15 cellular contexts compared by ENCODE assay signal in genomic region chr21:46066843-46067331, GRCh38. TPM values are rescaled to one million over a fixed set of nuclear protein-coding genes. Genes with fewer than 3 reads are reported as not detected.
DNase-seq lines count a peak whose midpoint lies in the region; ATAC-seq, FAIRE-seq and TF ChIP-seq lines count a peak whose summit lies in the region.
"Had no signal": no experiment of that assay in that cellular context is flagged by ENCODE, and none has a peak within 500 bp of the region (broad histone marks: within the 10 kb centered on the region; RNA-seq: fewer than 3 reads in every experiment).

No MANE protein-coding gene starts in this region.

- H3K23me2 ChIP-seq in H9 (ENCODE audit: insufficient read length, low read depth, low read length, poor library complexity, severe bottlenecking), result no peaks in the 10 kb centered on the region
- no peaks in the 10 kb centered on the region for H3K23me2 ChIP-seq in H1 (ENCODE audit: low read depth, low read length)

- no peak overlapping the region for H3K27ac ChIP-seq in H9 (ENCODE audit: insufficient read length, low read depth, low read length)
- H3K27ac ChIP-seq in H1 (ENCODE audit: low read depth, low read length), result no peak overlapping the region
- H3K27ac ChIP-seq in lung (ENCODE audit: low read depth in 1 of 2, low read length in 1 of 2), result peak overlapping the region in 1 of 2 donors; percentile 75
- peak overlapping the region; percentile 5 to 87 (median 77) for H3K27ac ChIP-seq in stomach
- H3K27ac ChIP-seq: neutrophil, VCaP had no signal

- no peak overlapping the region for H2BK120ac ChIP-seq in H9 (ENCODE audit: low read depth, low read length, poor library complexity, severe bottlenecking)
- no peak overlapping the region for H2BK120ac ChIP-seq in H1 (replicated peaks; ENCODE audit: low read depth, low read length)

- H4K91ac ChIP-seq in H9 (ENCODE audit: insufficient read length, low read depth, low read length) (no peak overlapping the region), H1 (replicated peaks; ENCODE audit: insufficient read length, low read length) (peak overlapping the region; percentile 69)

- CTCF ChIA-PET in H1 (lab: Charles Lee; ENCODE audit: partially characterized antibody), result interaction anchor here (1.1 to 1.5 kb wide), 6 partner anchors 16 to 144 kb away, joined by 3 to 6 read pairs (median 4); no protein-coding TSS in a partner anchor

- H4K5ac ChIP-seq in H9 (ENCODE audit: insufficient read length, low read depth, low read length) (no peak overlapping the region), H1 (ENCODE audit: insufficient read length, low read depth, low read length) (no peak overlapping the region)

- no peaks in the 10 kb centered on the region for H3K27me3 ChIP-seq in H9 (ENCODE audit: insufficient read depth, low read length)
- H3K27me3 ChIP-seq in H1 (replicated peaks in 1 of 4; ENCODE audit: control insufficient read depth in 3 of 4, extremely low read depth in 1 of 4, insufficient read depth in 3 of 4, low read length in 3 of 4), result no peaks in the 10 kb centered on the region; a peak in 2 of 7 replicates
- H3K27me3 ChIP-seq in lung (ENCODE audit: control insufficient read depth, insufficient read depth), result no peaks in the 10 kb centered on the region
- peaks cover 0 to 54% (median 4%) of the 10 kb centered on the region in 3 donors for H3K27me3 ChIP-seq in stomach
- no peaks in the 10 kb centered on the region for H3K27me3 ChIP-seq in MG63

- no peak overlapping the region for H3K4me3 Mint-ChIP-seq in H9

- FAIRE-seq in H1 (lab: Jason Lieb, UNC), result no peak

- TF ChIP-seq CTCF in H9 (conservative IDR thresholded peaks at IDR 0.05) (no peak), H1 (IDR thresholded peaks at IDR 0.05; ENCODE audit: control extremely low read depth in 1 of 3, insufficient read depth in 1 of 3, low read depth in 1 of 3, low read length in 3 of 3) (no peak), lung (IDR thresholded peaks at IDR 0.05; ENCODE audit: control extremely low read depth, extremely low read depth) (no peak), stomach (IDR thresholded peaks at IDR 0.05) (no peak)

- H2BK20ac ChIP-seq in H9 (ENCODE audit: low read depth, low read length, poor library complexity, severe bottlenecking) (no peak overlapping the region), H1 (ENCODE audit: low read length) (no peak overlapping the region; the same call in 1 of the 2 replicates)

- TF ChIP-seq EP300 in H1 (IDR thresholded peaks at IDR 0.05; ENCODE audit: borderline replicate concordance in 1 of 2, low read depth in 2 of 2, low read length in 2 of 2), result no peak
- no peak for TF ChIP-seq EP300 in stomach (IDR thresholded peaks at IDR 0.05)

- H2BK12ac ChIP-seq in H9 (ENCODE audit: insufficient read length, low read depth, low read length) (no peak overlapping the region), H1 (ENCODE audit: low read depth, low read length) (no peak overlapping the region)

- H3K23ac ChIP-seq in H9 (ENCODE audit: insufficient read length, low read depth, low read length) (no peak overlapping the region), H1 (ENCODE audit: insufficient read length) (no peak overlapping the region)

- no peak overlapping the region for H3K4me3 ChIP-seq in H1 (ENCODE audit: extremely low read depth in 1 of 4, insufficient read depth in 2 of 4, low read depth in 3 of 4, low read length in 4 of 4)
- H3K4me3 ChIP-seq in lung, result no peak overlapping the region
- no peak overlapping the region for H3K4me3 ChIP-seq in stomach
- no peak overlapping the region for H3K4me3 ChIP-seq in MG63

- H3K4ac ChIP-seq in H9 (ENCODE audit: low read depth, low read length) (no peak overlapping the region), H1 (replicated peaks; ENCODE audit: insufficient read length, low read depth, low read length) (no peak overlapping the region)

- H3K18ac ChIP-seq in H9 (ENCODE audit: insufficient read length, low read depth, low read length) (no peak overlapping the region), H1 (ENCODE audit: extremely low read depth, low read length) (no peak overlapping the region; the same call in none of the 2 replicates)

- no peak overlapping the region for H3T11ph ChIP-seq in H9 (ENCODE audit: low read length)

- H3K36me3 ChIP-seq in H1 (ENCODE audit: control insufficient read depth in 2 of 4, insufficient read depth in 4 of 4, low read length in 3 of 4) (no peaks in the 10 kb centered on the region), lung (ENCODE audit: control insufficient read depth in 2 of 2, insufficient read depth in 2 of 2, low read length in 2 of 2) (no peaks in the 10 kb centered on the region), stomach (no peaks in the 10 kb centered on the region), MG63 (no peaks in the 10 kb centered on the region; the same call in 1 of the 2 replicates)
- H3K36me3 ChIP-seq: neutrophil had no signal

- H3K9ac ChIP-seq in H9 (ENCODE audit: extremely low read depth, insufficient read length, low read length) (no peak overlapping the region), H1 (replicated peaks in 1 of 4; ENCODE audit: extremely low read depth in 1 of 4, low read depth in 3 of 4, low read length in 3 of 4) (no peak overlapping the region)

- no peak overlapping the region for H3K4me2 ChIP-seq in H9 (ENCODE audit: insufficient read depth, insufficient read length, low read length)
- H3K4me2 ChIP-seq in H1 (ENCODE audit: insufficient read depth in 1 of 2, low read depth in 2 of 2, low read length in 2 of 2), result no peak overlapping the region

- DNase-seq in H9 (peak; percentile 40), H1 (ENCODE audit: low read depth in 1 of 2, low spot score in 2 of 2) (no peak), lung (ENCODE audit: low spot score) (peak; percentile 31), stomach (peak; percentile 49), MG63 (no peak)
- DNase-seq: activated naive CD4-positive, alpha-beta T cell treated with anti-CD3 and anti-CD28 coated beads, Interleukin-2, amount 50 U/mL, for 16 hours; COR-L47; foreskin melanocyte; MM.1S had no signal

- peak overlapping the region in 1 of 3 experiments; percentile 71; a peak in 1 of 7 replicates for H3K27ac Mint-ChIP-seq in H9

- TF ChIP-seq POLR2A in H1 (IDR thresholded peaks at IDR 0.05; ENCODE audit: control extremely low read depth in 1 of 2, low read depth in 2 of 2, low read length in 2 of 2) (no peak), stomach (IDR thresholded peaks at IDR 0.05) (no peak)

- H3K56ac ChIP-seq in H9 (ENCODE audit: insufficient read length, low read depth, low read length) (no peak overlapping the region), H1 (replicated peaks; ENCODE audit: insufficient read length, low read depth, low read length) (no peak overlapping the region)

- H4K8ac ChIP-seq in H9 (replicated peaks; ENCODE audit: insufficient read length, low read depth, low read length), result no peak overlapping the region
- H4K8ac ChIP-seq in H1 (ENCODE audit: extremely low read depth, insufficient read depth, low read length), result peak overlapping the region; percentile 59; the same call in 1 of the 2 replicates

- H2BK15ac ChIP-seq in H9 (ENCODE audit: low read depth, low read length) (no peak overlapping the region), H1 (ENCODE audit: low read length) (no peak overlapping the region)

- H4K20me1 ChIP-seq in H9 (ENCODE audit: control insufficient read depth, insufficient read depth, insufficient read length) (no peaks in the 10 kb centered on the region), H1 (replicated peaks in 1 of 2; ENCODE audit: control insufficient read depth in 1 of 2, insufficient read depth in 2 of 2, low read length in 2 of 2) (peaks cover 0 to 5% of the 10 kb centered on the region in 2 experiments)

- no peak overlapping the region for H2BK5ac ChIP-seq in H9 (ENCODE audit: insufficient read length, low read length)
- H2BK5ac ChIP-seq in H1 (ENCODE audit: low read depth, low read length), result no peak overlapping the region

- H3K9me3 Mint-ChIP-seq in H9, result peaks cover 25% of the 10 kb centered on the region in 2 experiments

- intact Hi-C loops in stomach (cut with DNase I; ENCODE audit: low total_unique reads), result no loop called here

- POLR2A ChIA-PET in H1 (lab: Charles Lee; ENCODE audit: partially characterized antibody), result interaction anchor here (1.1 kb wide), 1 partner anchor 17 kb away, joined by 3 read pairs; no protein-coding TSS in a partner anchor

- peaks cover 9 to 14% of the 10 kb centered on the region in 2 experiments for H3K4me1 Mint-ChIP-seq in H9

- peaks cover 16% of the 10 kb centered on the region for H3K9me3 ChIP-seq in H9 (ENCODE audit: control insufficient read depth, low read depth, low read length)
- peaks cover 14 to 19% of the 10 kb centered on the region in 2 experiments for H3K9me3 ChIP-seq in H1 (ENCODE audit: insufficient read depth in 2 of 2, low read depth in 1 of 2, low read length in 1 of 2)
- peaks cover 0 to 12% of the 10 kb centered on the region in 2 donors for H3K9me3 ChIP-seq in lung (ENCODE audit: control insufficient read depth in 2 of 2, insufficient read depth in 1 of 2, low read length in 1 of 2)
- peaks cover 0 to 13% (median 5%) of the 10 kb centered on the region in 4 donors for H3K9me3 ChIP-seq in stomach
- peaks cover 16% of the 10 kb centered on the region for H3K9me3 ChIP-seq in MG63
- H3K9me3 ChIP-seq: neutrophil had no signal

- no peak overlapping the region for H2AK5ac ChIP-seq in H9 (ENCODE audit: insufficient read length, low read length)
- no peak overlapping the region for H2AK5ac ChIP-seq in H1 (ENCODE audit: low read depth, low read length)

- no peak overlapping the region for H3K14ac ChIP-seq in H9 (ENCODE audit: insufficient read depth, low read length)
- no peak overlapping the region for H3K14ac ChIP-seq in H1 (ENCODE audit: insufficient read length)

- H2AFZ ChIP-seq in H9 (ENCODE audit: low read length) (no peak overlapping the region), H1 (ENCODE audit: low read length) (0 out of 2 replicates have a peak overlapping the region, but pooled peaks have one; percentile 29)

- H3K79me2 ChIP-seq in H9 (ENCODE audit: insufficient read depth, low read length), result no peaks in the 10 kb centered on the region
- H3K79me2 ChIP-seq in H1 (ENCODE audit: control insufficient read depth in 1 of 2, insufficient read depth in 2 of 2, low read length in 2 of 2), result no peaks in the 10 kb centered on the region

- no peak for ATAC-seq in lung (ENCODE audit: insufficient read depth, low FRiP score)
- no peak for ATAC-seq in GM21381 (IDR thresholded peaks at IDR 0.05; ENCODE audit: unreplicated experiment)
- ATAC-seq in HG03521 (IDR thresholded peaks at IDR 0.05; ENCODE audit: unreplicated experiment), result no peak
- no peak for ATAC-seq in HG03460 (IDR thresholded peaks at IDR 0.05; ENCODE audit: unreplicated experiment)

- no CpG with 5 or more reads among the region's 20 CpGs for WGBS in H9 (ENCODE audit: extremely low coverage, insufficient read length, low lambda C conversion rate)
- WGBS in H1 (ENCODE audit: extremely low coverage in 1 of 2, insufficient coverage in 1 of 2, insufficient read length in 1 of 2, insufficient replicate concordance in 2 of 2, low coverage in 1 of 2, low lambda C conversion rate in 2 of 2, missing lambda C conversion rate in 1 of 2), 2 experiments, result 69% methylated on average over 20 of the region's 20 CpGs; no CpG with 5 or more reads in 1 of the 2 experiments
- 46 to 80% methylated on average over 20 of the region's 20 CpGs for WGBS in lung, 2 donors
- WGBS in stomach, 5 donors, result 16 to 35% (median 22%) methylated on average over 14 to 20 of the region's 20 CpGs

- H3K36me3 Mint-ChIP-seq in H9 (ENCODE audit: insufficient read depth in 1 of 3, low read depth in 3 of 3), result peaks cover 7 to 20% (median 9%) of the 10 kb centered on the region in 3 experiments

- H3K79me1 ChIP-seq in H9 (ENCODE audit: insufficient read depth, low read depth, low read length, poor library complexity, severe bottlenecking), result no peaks in the 10 kb centered on the region
- H3K79me1 ChIP-seq in H1 (ENCODE audit: low read depth, low read length), result no peaks in the 10 kb centered on the region

- H3K4me1 ChIP-seq in H9 (ENCODE audit: insufficient read depth, low read length), result no peaks in the 10 kb centered on the region
- peaks cover 0 to 8% (median 2%) of the 10 kb centered on the region in 4 experiments; a peak in 5 of 7 replicates for H3K4me1 ChIP-seq in H1 (replicated peaks in 1 of 4; ENCODE audit: control insufficient read depth in 3 of 4, insufficient read depth in 4 of 4, low read length in 3 of 4)
- H3K4me1 ChIP-seq in lung (ENCODE audit: control insufficient read depth in 2 of 2, insufficient read depth in 2 of 2, low read length in 2 of 2), result no peaks in the 10 kb centered on the region
- peaks cover 20 to 37% (median 32%) of the 10 kb centered on the region in 4 donors for H3K4me1 ChIP-seq in stomach

- TF ChIP-seq RAD21 in H1 (IDR thresholded peaks at IDR 0.05 in 1 of 2, conservative IDR thresholded peaks at IDR 0.05 in 1 of 2; ENCODE audit: low read depth in 2 of 2, low read length in 2 of 2), result no peak

- peaks cover 25% of the 10 kb centered on the region for H3K27me3 Mint-ChIP-seq in H9 (ENCODE audit: low read depth)

RNA-seq across cellular contexts. Expression of gene COL6A2, which starts 31.0 kb away (rescaled TPM):
- total RNA-seq in H9 (2021) (124 and 129 TPM in 2 replicates), lung (100 to 1,000 TPM; 350 to 466 TPM), stomach (1,000 to 10,000 TPM in 1 of 5 donors, 100 to 1,000 TPM in 4; 351 to 3,737 (median 491) TPM)
- total RNA-seq in H1 (2021; fragmentation: NEBNext Ultra II Directional; extraction: Animal tissue kit (Norgen Biotek cat#: 25700)), result 60.6 and 62.7 TPM in 2 replicates
- polyA plus RNA-seq in H1 (2011; rRNA removed) (60.1 and 79.2 TPM in 2 replicates), lung (100 to 1,000 TPM; 192 to 234 TPM), stomach (100 to 1,000 TPM in 2 of 3 donors, 10 to 100 TPM in 1; 79.3 to 246 (median 113) TPM)
- 60.4 TPM for polyA plus RNA-seq in H1 (2011; cell fraction: cytosol; rRNA removed)
- 219 TPM for polyA plus RNA-seq in H1 (2011; cell fraction: nucleus; rRNA removed)
- polyA plus RNA-seq in H1 (2012, experiment 1 of 2), result 38.8 to 78.4 TPM (median 69.6 TPM) in 4 replicates
- 41.6 TPM for polyA plus RNA-seq in H1 (2012, experiment 2 of 2)
- 99.7 TPM for polyA plus RNA-seq in H1 (2013, experiment 1 of 2)
- polyA plus RNA-seq in H1 (2013, experiment 2 of 2), result 84.9 TPM
- polyA minus RNA-seq in H1 (2011; rRNA and poly(A)+ RNA removed), result 14.9 and 16.7 TPM in 2 replicates
- 30.5 TPM for polyA minus RNA-seq in H1 (2011; cell fraction: cytosol; rRNA and poly(A)+ RNA removed)
- 40.6 TPM for polyA minus RNA-seq in H1 (2011; cell fraction: nucleus; rRNA and poly(A)+ RNA removed)
- 949 and 1,198 TPM in 2 replicates for total RNA-seq in MG63 (2014; rRNA removed; shearing (Covaris generic); ENCODE audit: low replicate concordance)
- total RNA-seq: OCI-LY7 had no signal

Comparison
In these comparisons a context has a peak if more than half of its experiments do, and no peak if none do; other contexts are left out.
1. DNase-seq: peak in H9 (single experiment), lung (single experiment) and stomach (single experiment); none in H1 (0 of 2) and MG63 (single experiment).
2. H3K27ac ChIP-seq: peak in stomach (5 of 5); none in H9 (single experiment) and H1 (single experiment).